8 cellular contexts compared by ENCODE assay signal in genomic region chrX:55342533-55343501, GRCh38.
DNase-seq lines count a peak whose midpoint lies in the region; ATAC-seq and TF ChIP-seq lines count a peak whose summit lies in the region.

No MANE protein-coding gene starts in this region.

- no peaks in the 10 kb centered on the region for H3K4me1 Mint-ChIP-seq in MCF 10A (ENCODE audit: insufficient read depth, unreplicated experiment)

- no TSS peak for BruUV-seq in MCF 10A (replicated peaks; lab: Mats Ljungman, UMichigan)

- no peaks in the 10 kb centered on the region for H3K36me3 Mint-ChIP-seq in MCF 10A (ENCODE audit: insufficient read depth, unreplicated experiment)

- ATAC-seq in GM18909 (IDR thresholded peaks at IDR 0.05; ENCODE audit: poor library complexity, unreplicated experiment): peak; percentile 84
- ATAC-seq in HG03432 (IDR thresholded peaks at IDR 0.05; ENCODE audit: unreplicated experiment): peak; percentile 93
- peak; percentile 48 to 71 for ATAC-seq in lower lobe of right lung

- POLR2A ChIA-PET in MCF 10A (lab: Yijun Ruan, JAX): interaction anchor here (1.0 kb wide), 1 partner anchor 12 kb away, joined by 3 read pairs; no protein-coding TSS in a partner anchor

- H3K4me3 ChIP-seq in lower lobe of right lung (no peak overlapping the region), MG63 (no peak overlapping the region)

- H3K27ac ChIP-seq in lower lobe of right lung: no peak overlapping the region

- intact Hi-C loops in MCF 10A (cut with micrococcal nuclease) (loop anchor here (1.0 kb wide), 1 partner anchor 183 kb away; no protein-coding TSS in a partner anchor), lower lobe of right lung (cut with DNase I) (no loop called here)

- CTCF ChIA-PET in MCF 10A (lab: Yijun Ruan, JAX): interaction anchor here (0.6 to 1.4 kb wide), 6 partner anchors 10 to 211 kb away, joined by 3 to 5 read pairs (median 4); no protein-coding TSS in a partner anchor

- no peaks in the 10 kb centered on the region for H3K9me3 ChIP-seq in lower lobe of right lung
- H3K9me3 ChIP-seq in MG63: no peaks in the 10 kb centered on the region

- TF ChIP-seq CTCF in MCF 10A (IDR thresholded peaks at IDR 0.05; ENCODE audit: unreplicated experiment) (peak; percentile 47), lower lobe of right lung (IDR thresholded peaks at IDR 0.05) (peak; percentile 52)

- peaks cover 6% of the 10 kb centered on the region for H3K9me3 Mint-ChIP-seq in MCF 10A (ENCODE audit: unreplicated experiment)

- H3K27me3 ChIP-seq in lower lobe of right lung (ENCODE audit: low read depth): no peaks in the 10 kb centered on the region
- no peaks in the 10 kb centered on the region for H3K27me3 ChIP-seq in MG63

- DNase-seq in DMS53 treated with DMSO at 0.1 percent for 48 hours (lab: John Stamatoyannopoulos, UW; ENCODE audit: unreplicated experiment) (peak; percentile 24), SK-N-DZ (ENCODE audit: low spot score) (peak; percentile 21), MCF 10A (ENCODE audit: unreplicated experiment) (peak; percentile 38), lower lobe of right lung (no peak), NCI-H2196 (lab: John Stamatoyannopoulos, UW; ENCODE audit: unreplicated experiment) (no peak), MG63 (no peak)

- H3K27ac Mint-ChIP-seq in MCF 10A (ENCODE audit: low read depth, unreplicated experiment): no peak overlapping the region

- peaks cover 15% of the 10 kb centered on the region for H3K27me3 Mint-ChIP-seq in MCF 10A (ENCODE audit: insufficient read depth, unreplicated experiment)

- no peak overlapping the region for H3K4me3 Mint-ChIP-seq in MCF 10A (ENCODE audit: unreplicated experiment)

- H3K4me1 ChIP-seq in lower lobe of right lung: no peaks in the 10 kb centered on the region

- no peaks in the 10 kb centered on the region for H3K36me3 ChIP-seq in lower lobe of right lung
- no peaks in the 10 kb centered on the region for H3K36me3 ChIP-seq in MG63

Comparison
In these comparisons a context has a peak if more than half of its experiments do, and no peak if none do; other contexts are left out.
1. DNase-seq: peak in DMS53 treated with DMSO at 0.1 percent for 48 hours (single experiment), SK-N-DZ (single experiment) and MCF 10A (single experiment); none in lower lobe of right lung (single experiment), NCI-H2196 (single experiment) and MG63 (single experiment).
2. Peak in every context shown above with its lines, with median percentiles within 50 percentile points of each other: ATAC-seq.